1 cellular context compared by ENCODE assay signal in the genomic region with DNA sequence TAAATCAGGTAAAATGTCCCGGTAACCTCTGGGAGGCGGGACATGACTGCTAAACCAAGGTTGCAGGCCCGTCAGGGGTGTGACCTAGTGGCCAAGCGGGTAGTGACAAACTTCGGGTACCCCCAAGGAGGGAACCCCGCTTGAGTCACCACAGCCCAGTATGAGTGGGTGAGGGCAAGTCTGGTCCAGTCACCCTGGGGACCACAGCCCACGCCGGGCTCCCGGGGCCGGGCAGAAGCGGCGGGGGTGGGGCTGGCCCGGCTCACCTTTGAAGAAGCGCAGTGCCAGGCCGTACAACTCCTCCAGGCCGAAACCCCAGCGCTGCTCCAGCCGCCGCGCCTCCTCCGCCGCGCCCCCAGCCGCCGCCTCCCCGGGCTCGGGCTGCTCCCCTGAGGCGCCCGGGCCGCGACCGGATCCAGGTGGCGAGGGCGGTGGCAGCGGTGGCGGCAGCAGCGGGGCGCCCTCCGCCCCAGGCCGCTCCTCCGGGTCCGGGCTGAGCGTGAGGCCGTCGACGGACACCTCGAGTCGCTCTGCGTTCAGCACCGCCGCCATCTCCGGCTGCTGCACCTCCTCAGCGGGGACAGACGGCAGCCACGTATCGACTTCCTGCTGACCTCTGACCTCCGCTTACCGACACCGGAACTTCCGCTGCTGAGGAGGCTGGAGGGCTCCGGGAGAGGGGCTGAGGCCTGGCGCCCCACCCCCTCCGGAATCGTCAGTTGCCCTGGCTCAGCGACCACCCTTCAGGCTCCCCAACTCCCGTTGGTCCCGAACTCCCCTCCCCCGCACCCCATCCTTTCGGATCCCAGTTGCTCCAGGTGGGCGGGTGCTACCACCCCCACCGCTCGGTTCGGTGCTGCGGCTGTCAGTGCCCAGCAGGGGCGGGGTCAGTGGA.
A peak's percentile ranks its signal among the peaks of the same experiment; 100 is the strongest.
TF ChIP-seq lines count a peak whose summit lies in the region.

A gene (minus strand): TSS at position 618 of the 895 bp plus-strand sequence. CDS start 66 bp downstream, at position 552.

TF ChIP-seq in HEK293, 187 proteins besides CTCF, POLR2A, EP300 and RAD21 (continued from another document):
- TF ChIP-seq ZBTB48 (tag by site-specific recombination; IDR thresholded peaks at IDR 0.05) (peak; percentile 76; the same call in 1 of the 2 replicates), MEIS1 (CRISPR knock-in tag; IDR thresholded peaks at IDR 0.05; ENCODE audit: borderline replicate concordance) (peak; percentile 38; the same call in 1 of the 2 replicates), IKZF3 (tag by site-specific recombination; IDR thresholded peaks at IDR 0.05) (no peak), ZSCAN23 (tag by site-specific recombination; IDR thresholded peaks at IDR 0.05) (peak; percentile 86), ZNF707 (tag by site-specific recombination; IDR thresholded peaks at IDR 0.05) (no peak), ZNF660 (tag by site-specific recombination; IDR thresholded peaks at IDR 0.05) (peak; percentile 66; the same call in 1 of the 2 replicates), ZNF114 (tag by site-specific recombination; IDR thresholded peaks at IDR 0.05) (no peak), ZNF2 (tag by site-specific recombination; IDR thresholded peaks at IDR 0.05) (peak; percentile 96), ZNF324 (tag by site-specific recombination; IDR thresholded peaks at IDR 0.05) (peak; percentile 97), YY1 (tag by site-specific recombination; IDR thresholded peaks at IDR 0.05) (peak; percentile 88; the same call in 1 of the 2 replicates), ZNF350 (tag by site-specific recombination; IDR thresholded peaks at IDR 0.05) (no peak)
- TF ChIP-seq, protein P1, sequence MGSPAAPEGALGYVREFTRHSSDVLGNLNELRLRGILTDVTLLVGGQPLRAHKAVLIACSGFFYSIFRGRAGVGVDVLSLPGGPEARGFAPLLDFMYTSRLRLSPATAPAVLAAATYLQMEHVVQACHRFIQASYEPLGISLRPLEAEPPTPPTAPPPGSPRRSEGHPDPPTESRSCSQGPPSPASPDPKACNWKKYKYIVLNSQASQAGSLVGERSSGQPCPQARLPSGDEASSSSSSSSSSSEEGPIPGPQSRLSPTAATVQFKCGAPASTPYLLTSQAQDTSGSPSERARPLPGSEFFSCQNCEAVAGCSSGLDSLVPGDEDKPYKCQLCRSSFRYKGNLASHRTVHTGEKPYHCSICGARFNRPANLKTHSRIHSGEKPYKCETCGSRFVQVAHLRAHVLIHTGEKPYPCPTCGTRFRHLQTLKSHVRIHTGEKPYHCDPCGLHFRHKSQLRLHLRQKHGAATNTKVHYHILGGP (tag by site-specific recombination; IDR thresholded peaks at IDR 0.05) = no peak
- TF ChIP-seq, protein P2, sequence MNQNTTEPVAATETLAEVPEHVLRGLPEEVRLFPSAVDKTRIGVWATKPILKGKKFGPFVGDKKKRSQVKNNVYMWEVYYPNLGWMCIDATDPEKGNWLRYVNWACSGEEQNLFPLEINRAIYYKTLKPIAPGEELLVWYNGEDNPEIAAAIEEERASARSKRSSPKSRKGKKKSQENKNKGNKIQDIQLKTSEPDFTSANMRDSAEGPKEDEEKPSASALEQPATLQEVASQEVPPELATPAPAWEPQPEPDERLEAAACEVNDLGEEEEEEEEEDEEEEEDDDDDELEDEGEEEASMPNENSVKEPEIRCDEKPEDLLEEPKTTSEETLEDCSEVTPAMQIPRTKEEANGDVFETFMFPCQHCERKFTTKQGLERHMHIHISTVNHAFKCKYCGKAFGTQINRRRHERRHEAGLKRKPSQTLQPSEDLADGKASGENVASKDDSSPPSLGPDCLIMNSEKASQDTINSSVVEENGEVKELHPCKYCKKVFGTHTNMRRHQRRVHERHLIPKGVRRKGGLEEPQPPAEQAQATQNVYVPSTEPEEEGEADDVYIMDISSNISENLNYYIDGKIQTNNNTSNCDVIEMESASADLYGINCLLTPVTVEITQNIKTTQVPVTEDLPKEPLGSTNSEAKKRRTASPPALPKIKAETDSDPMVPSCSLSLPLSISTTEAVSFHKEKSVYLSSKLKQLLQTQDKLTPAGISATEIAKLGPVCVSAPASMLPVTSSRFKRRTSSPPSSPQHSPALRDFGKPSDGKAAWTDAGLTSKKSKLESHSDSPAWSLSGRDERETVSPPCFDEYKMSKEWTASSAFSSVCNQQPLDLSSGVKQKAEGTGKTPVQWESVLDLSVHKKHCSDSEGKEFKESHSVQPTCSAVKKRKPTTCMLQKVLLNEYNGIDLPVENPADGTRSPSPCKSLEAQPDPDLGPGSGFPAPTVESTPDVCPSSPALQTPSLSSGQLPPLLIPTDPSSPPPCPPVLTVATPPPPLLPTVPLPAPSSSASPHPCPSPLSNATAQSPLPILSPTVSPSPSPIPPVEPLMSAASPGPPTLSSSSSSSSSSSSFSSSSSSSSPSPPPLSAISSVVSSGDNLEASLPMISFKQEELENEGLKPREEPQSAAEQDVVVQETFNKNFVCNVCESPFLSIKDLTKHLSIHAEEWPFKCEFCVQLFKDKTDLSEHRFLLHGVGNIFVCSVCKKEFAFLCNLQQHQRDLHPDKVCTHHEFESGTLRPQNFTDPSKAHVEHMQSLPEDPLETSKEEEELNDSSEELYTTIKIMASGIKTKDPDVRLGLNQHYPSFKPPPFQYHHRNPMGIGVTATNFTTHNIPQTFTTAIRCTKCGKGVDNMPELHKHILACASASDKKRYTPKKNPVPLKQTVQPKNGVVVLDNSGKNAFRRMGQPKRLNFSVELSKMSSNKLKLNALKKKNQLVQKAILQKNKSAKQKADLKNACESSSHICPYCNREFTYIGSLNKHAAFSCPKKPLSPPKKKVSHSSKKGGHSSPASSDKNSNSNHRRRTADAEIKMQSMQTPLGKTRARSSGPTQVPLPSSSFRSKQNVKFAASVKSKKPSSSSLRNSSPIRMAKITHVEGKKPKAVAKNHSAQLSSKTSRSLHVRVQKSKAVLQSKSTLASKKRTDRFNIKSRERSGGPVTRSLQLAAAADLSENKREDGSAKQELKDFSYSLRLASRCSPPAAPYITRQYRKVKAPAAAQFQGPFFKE (tag by site-specific recombination; IDR thresholded peaks at IDR 0.05; ENCODE audit: borderline replicate concordance) = no peak
TF ChIP-seq in HEK293: peak in this region for 82.
